29 cellular contexts compared by ENCODE assay signal in the genomic region with DNA sequence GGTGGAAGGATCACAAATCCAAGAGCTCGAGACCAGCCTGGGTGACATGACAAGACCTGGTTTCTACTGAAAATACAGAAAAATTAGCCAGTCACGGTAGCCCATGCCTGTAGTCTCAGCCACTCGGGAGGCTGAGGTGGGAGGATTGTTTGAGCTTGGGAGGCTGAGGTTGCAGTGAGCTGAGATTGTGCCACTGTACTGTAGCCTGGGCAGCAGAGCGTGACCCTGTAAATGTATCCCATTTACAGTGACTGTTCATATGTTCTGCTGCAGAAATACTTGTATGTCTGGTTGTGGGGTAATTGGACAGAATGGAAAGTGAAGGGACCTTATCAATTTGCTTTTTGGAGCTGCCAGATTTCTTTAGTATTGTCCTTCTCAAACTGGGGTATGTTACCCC.
"Had no signal": no experiment of that assay in that cellular context is flagged by ENCODE, and none has a peak within 500 bp of the region (broad histone marks: within the 10 kb centered on the region; RNA-seq: fewer than 3 reads in every experiment).

No MANE protein-coding gene starts in this region.

- H3K9me3 ChIP-seq: ascending aorta, breast epithelium, colonic mucosa had no signal

- ATAC-seq: activated CD4-positive, alpha-beta T cell treated with anti-CD3 and anti-CD28 coated beads for 36 hours; activated naive CD4-positive, alpha-beta T cell treated with anti-CD3 and anti-CD28 coated beads, Interleukin-2, amount 50 U/mL, for 72 hours had no signal

- DNase-seq: activated CD4-positive, alpha-beta memory T cell treated with anti-CD3 and anti-CD28 coated beads for 36 hours; activated CD4-positive, alpha-beta T cell treated with anti-CD3 and anti-CD28 coated beads for 36 hours; activated CD4-positive, alpha-beta T cell treated with anti-CD3 and anti-CD28 coated beads, Interleukin-2, amount 10 ng/mL, durations not matched to agents 24 days and 14 days; activated CD4-positive, CD25-positive, alpha-beta regulatory T cell; activated CD4-positive, CD25-positive, alpha-beta regulatory T cell treated with anti-CD3 and anti-CD28 coated beads, Interleukin-2, amount 50 U/mL, for 72 hours; activated CD8-positive, alpha-beta memory T cell treated with anti-CD3 and anti-CD28 coated beads, Interleukin-2, amount 50 U/mL, for 48 hours; activated gamma-delta T cell; activated naive CD4-positive, alpha-beta T cell; activated naive CD4-positive, alpha-beta T cell treated with anti-CD3 and anti-CD28 coated beads, Interleukin-2, amount 10 ng/mL, durations not matched to agents 7 days and 5 days; activated naive CD8-positive, alpha-beta T cell treated with anti-CD3 and anti-CD28 coated beads, Interleukin-2, amount 10 ng/mL, durations not matched to agents 7 days and 5 days; activated T-cell treated with anti-CD3 and anti-CD28 coated beads for 4 hours; activated T-cell treated with anti-CD3 and anti-CD28 coated beads, Interleukin-2, amount 50 U/mL, for 48 hours; central memory CD4-positive, alpha-beta T cell; cerebellar nuclear complex; colonic mucosa; effector CD8-positive, alpha-beta T cell; foreskin fibroblast; head of caudate nucleus; T-helper 2 cell had no signal

- H3K4me1 Mint-ChIP-seq: brain had no signal

- H3K27me3 Mint-ChIP-seq: activated CD4-positive, alpha-beta memory T cell treated with anti-CD3 and anti-CD28 coated beads for 36 hours; activated CD4-positive, alpha-beta T cell treated with anti-CD3 and anti-CD28 coated beads for 36 hours; activated CD4-positive, alpha-beta T cell treated with anti-CD3 and anti-CD28 coated beads, Interleukin-2, amount 10 ng/mL, durations not matched to agents 24 days and 14 days; activated naive CD4-positive, alpha-beta T cell treated with anti-CD3 and anti-CD28 coated beads, Interleukin-2, amount 10 ng/mL, durations not matched to agents 7 days and 5 days; activated naive CD8-positive, alpha-beta T cell treated with anti-CD3 and anti-CD28 coated beads, Interleukin-2, amount 10 ng/mL, durations not matched to agents 7 days and 5 days; brain had no signal

- H3K9me3 Mint-ChIP-seq: activated CD4-positive, alpha-beta memory T cell treated with anti-CD3 and anti-CD28 coated beads for 36 hours; activated CD4-positive, alpha-beta T cell treated with anti-CD3 and anti-CD28 coated beads, Interleukin-2, amount 10 ng/mL, durations not matched to agents 24 days and 14 days; activated naive CD4-positive, alpha-beta T cell treated with anti-CD3 and anti-CD28 coated beads, Interleukin-2, amount 10 ng/mL, durations not matched to agents 7 days and 5 days; activated naive CD4-positive, alpha-beta T cell treated with anti-CD3 and anti-CD28 coated beads, Interleukin-2, amount 50 U/mL, for 72 hours; activated naive CD8-positive, alpha-beta T cell treated with anti-CD3 and anti-CD28 coated beads, Interleukin-2, amount 10 ng/mL, durations not matched to agents 7 days and 5 days; activated T-helper 1 cell treated with anti-CD3 and anti-CD28 coated beads, Interleukin-12 subunit alpha, Interleukin-12 subunit beta, Interleukin-2, Interleukin-4 antibody, amounts not matched to agents 30 ng/mL and 10 ng/mL and 1 ng/mL, durations not matched to agents 14 hours and 24 hours and 36 hours; brain had no signal

- H3K27ac Mint-ChIP-seq: activated CD4-positive, alpha-beta memory T cell treated with anti-CD3 and anti-CD28 coated beads for 36 hours; activated CD4-positive, alpha-beta T cell treated with anti-CD3 and anti-CD28 coated beads for 36 hours; activated CD4-positive, alpha-beta T cell treated with anti-CD3 and anti-CD28 coated beads, Interleukin-2, amount 10 ng/mL, durations not matched to agents 24 days and 14 days; activated naive CD4-positive, alpha-beta T cell treated with anti-CD3 and anti-CD28 coated beads, Interleukin-2, amount 10 ng/mL, durations not matched to agents 7 days and 5 days; activated naive CD8-positive, alpha-beta T cell treated with anti-CD3 and anti-CD28 coated beads, Interleukin-2, amount 10 ng/mL, durations not matched to agents 7 days and 5 days; activated T-helper 1 cell treated with anti-CD3 and anti-CD28 coated beads, Interleukin-12 subunit alpha, Interleukin-12 subunit beta, Interleukin-2, Interleukin-4 antibody, amounts not matched to agents 30 ng/mL and 10 ng/mL and 1 ng/mL, durations not matched to agents 14 hours and 24 hours and 36 hours; brain had no signal

- H3K27me3 ChIP-seq: ascending aorta, breast epithelium, cardiac muscle cell, colonic mucosa had no signal

- H3K27ac ChIP-seq: ascending aorta, breast epithelium, cardiac muscle cell, colonic mucosa, epithelial cell of prostate had no signal

- H3K4me3 Mint-ChIP-seq: activated CD4-positive, alpha-beta memory T cell treated with anti-CD3 and anti-CD28 coated beads for 36 hours; activated CD4-positive, alpha-beta T cell treated with anti-CD3 and anti-CD28 coated beads for 36 hours; activated CD4-positive, alpha-beta T cell treated with anti-CD3 and anti-CD28 coated beads, Interleukin-2, amount 10 ng/mL, durations not matched to agents 24 days and 14 days; activated naive CD4-positive, alpha-beta T cell treated with anti-CD3 and anti-CD28 coated beads, Interleukin-2, amount 10 ng/mL, durations not matched to agents 7 days and 5 days; activated naive CD8-positive, alpha-beta T cell treated with anti-CD3 and anti-CD28 coated beads, Interleukin-2, amount 10 ng/mL, durations not matched to agents 7 days and 5 days; activated T-helper 1 cell treated with anti-CD3 and anti-CD28 coated beads, Interleukin-12 subunit alpha, Interleukin-12 subunit beta, Interleukin-2, Interleukin-4 antibody, amounts not matched to agents 30 ng/mL and 10 ng/mL and 1 ng/mL, durations not matched to agents 14 hours and 24 hours and 36 hours; brain had no signal

- H3K4me1 ChIP-seq: ascending aorta, breast epithelium, colonic mucosa had no signal

- FAIRE-seq: endometrium, endothelial cell of umbilical vein, frontal cortex had no signal

- H3K4me3 ChIP-seq: ascending aorta, breast epithelium, cardiac muscle cell, colonic mucosa had no signal

- H3K36me3 ChIP-seq: breast epithelium, colonic mucosa had no signal
